20 cellular contexts compared by ENCODE assay signal in genomic region chr2:218716070-218716469, GRCh38. TPM values are rescaled to one million over a fixed set of nuclear protein-coding genes. Genes with fewer than 3 reads are reported as not detected.
DNase-seq lines count a peak whose midpoint lies in the region; ATAC-seq lines count a peak whose summit lies in the region.
"Had no signal": no experiment of that assay in that cellular context is flagged by ENCODE, and none has a peak within 500 bp of the region (broad histone marks: within the 10 kb centered on the region; RNA-seq: fewer than 3 reads in every experiment).

No MANE protein-coding gene starts in this region.

- H3K27me3 ChIP-seq in GM23248 (replicated peaks; ENCODE audit: insufficient read depth), result no peaks in the 10 kb centered on the region
- H3K27me3 ChIP-seq: sigmoid colon, SJSA1, uterus had no signal

- DNase-seq in M059J (ENCODE audit: low read depth) (peak; percentile 59), caudate nucleus (lab: John Stamatoyannopoulos, UW) (peak in 1 of 61 donors; percentile 33), inferior parietal cortex (ENCODE audit: extremely low spot score) (peak; percentile 56), superior temporal gyrus (ENCODE audit: extremely low spot score) (peak; percentile 81), GF-D8 (lab: John Stamatoyannopoulos, UW) (no peak), GM23248 (no peak)
- DNase-seq: activated CD4-positive, alpha-beta T cell treated with anti-CD3 and anti-CD28 coated beads for 36 hours; activated T-cell treated with anti-CD3 and anti-CD28 coated beads, Interleukin-2, amount 50 U/mL, for 48 hours; CD4-positive, alpha-beta T cell; DMS 273 treated with DMSO at 0.1 percent for 48 hours; endodermal cell; H9; kidney glomerular epithelial cell; naive B cell; sigmoid colon; stimulated activated CD8-positive, alpha-beta memory T cell treated with anti-CD3 and anti-CD28 coated beads, Interleukin-4, amount 100 ng/mL, for 48 hours; uterus had no signal

- ATAC-seq in GM21390 (IDR thresholded peaks at IDR 0.05; ENCODE audit: unreplicated experiment), result no peak

- H3K4me3 ChIP-seq in GM23248, result no peak overlapping the region
- H3K4me3 ChIP-seq: sigmoid colon, SJSA1, uterus had no signal

- peaks cover 10% of the 10 kb centered on the region for H3K4me1 ChIP-seq in GM23248 (ENCODE audit: insufficient read depth)

- H3K4me2 ChIP-seq in GM23248 (ENCODE audit: unreplicated experiment), result no peak overlapping the region

- H3K9ac ChIP-seq in GM23248, result no peak overlapping the region

- no peaks in the 10 kb centered on the region for H3K9me3 ChIP-seq in GM23248 (ENCODE audit: low read depth)
- H3K9me3 ChIP-seq: sigmoid colon, SJSA1, uterus had no signal

- WGBS in GM23248 (ENCODE audit: low coverage in 1 of 2, low lambda C conversion rate in 2 of 2, missing lambda C conversion rate in 2 of 2), 2 experiments, result 61 to 65% methylated on average over 4 of the region's 4 CpGs

- H2AFZ ChIP-seq in GM23248, result no peak overlapping the region

- no peaks in the 10 kb centered on the region for H3K36me3 ChIP-seq in GM23248 (ENCODE audit: low read depth)
- H3K36me3 ChIP-seq: sigmoid colon, uterus had no signal

- peaks cover 95% of the 10 kb centered on the region for H3K79me2 ChIP-seq in GM23248 (ENCODE audit: insufficient read depth)

- no peaks in the 10 kb centered on the region for H4K20me1 ChIP-seq in GM23248 (ENCODE audit: insufficient read depth)

- in situ Hi-C loops in GM23248 (cut with MboI), result no loop called here

- H3K27ac ChIP-seq in caudate nucleus (ENCODE audit: low read depth, low read length) (peak overlapping the region; percentile 54), GM23248 (no peak overlapping the region)
- H3K27ac ChIP-seq: HL-60, sigmoid colon, SJSA1, uterus had no signal

- H3K9me2 ChIP-seq in GM23248 (ENCODE audit: insufficient read depth), result no peaks in the 10 kb centered on the region

- peaks cover 9% of the 10 kb centered on the region for H3F3A ChIP-seq in GM23248 (ENCODE audit: insufficient read depth)

RNA-seq across cellular contexts. Expression of gene TTLL4, which starts 5.4 kb away (rescaled TPM):
- 9.5 and 17.9 TPM in 2 replicates for total RNA-seq in M059J (2014; rRNA removed; shearing (Covaris generic))
- 5.5 and 9.1 TPM in 2 replicates for total RNA-seq in GM23248 (2014; rRNA removed; shearing (Covaris generic))
- 7.3 and 7.7 TPM in 2 replicates for polyA plus RNA-seq in GM23248 (2016; fragmentation: Nextera tagmentation; extraction: Ambion mirVana)

RNA-seq across cellular contexts. Expression of gene STK36, which starts 44.2 kb away (rescaled TPM):
- 8.2 and 11.9 TPM in 2 replicates for total RNA-seq in M059J (2014; rRNA removed; shearing (Covaris generic))
- 17.5 and 24.5 TPM in 2 replicates for total RNA-seq in GM23248 (2014; rRNA removed; shearing (Covaris generic))
- 19.2 and 22.2 TPM in 2 replicates for polyA plus RNA-seq in GM23248 (2016; fragmentation: Nextera tagmentation; extraction: Ambion mirVana)

RNA-seq across cellular contexts. Expression of gene RNF25, which starts 44.3 kb away (rescaled TPM):
- total RNA-seq in M059J (2014; rRNA removed; shearing (Covaris generic)), result 36.1 and 40.0 TPM in 2 replicates
- total RNA-seq in GM23248 (2014; rRNA removed; shearing (Covaris generic)), result 31.7 and 37.4 TPM in 2 replicates
- 37.8 and 41.1 TPM in 2 replicates for polyA plus RNA-seq in GM23248 (2016; fragmentation: Nextera tagmentation; extraction: Ambion mirVana)

RNA-seq across cellular contexts. Expression of gene BCS1L, which starts 56.6 kb away (rescaled TPM):
- total RNA-seq in M059J (2014; rRNA removed; shearing (Covaris generic)), result 11.6 and 20.4 TPM in 2 replicates
- total RNA-seq in GM23248 (2014; rRNA removed; shearing (Covaris generic)), result 30.9 and 56.1 TPM in 2 replicates
- polyA plus RNA-seq in GM23248 (2016; fragmentation: Nextera tagmentation; extraction: Ambion mirVana), result 39.9 and 44.2 TPM in 2 replicates

RNA-seq across cellular contexts. Expression of gene ZNF142, which starts 56.6 kb away (rescaled TPM):
- total RNA-seq in M059J (2014; rRNA removed; shearing (Covaris generic)), result 7.4 and 14.8 TPM in 2 replicates
- 7.8 and 8.5 TPM in 2 replicates for total RNA-seq in GM23248 (2014; rRNA removed; shearing (Covaris generic))
- 6.6 and 11.5 TPM in 2 replicates for polyA plus RNA-seq in GM23248 (2016; fragmentation: Nextera tagmentation; extraction: Ambion mirVana)

Comparison
In these comparisons a context has a peak if more than half of its experiments do, and no peak if none do; other contexts are left out.
1. DNase-seq: peak in M059J (single experiment), inferior parietal cortex (single experiment) and superior temporal gyrus (single experiment); none in GF-D8 (single experiment) and GM23248 (single experiment).